In genomic region chr20:50713677-50714101, GRCh38 we compare ENCODE assay signal across 9 cellular contexts. TPM values are rescaled to one million over a fixed set of nuclear protein-coding genes. Genes with fewer than 3 reads are reported as not detected.
DNase-seq lines count a peak whose midpoint lies in the region; ATAC-seq and TF ChIP-seq lines count a peak whose summit lies in the region.
"Had no signal": no experiment of that assay in that cellular context is flagged by ENCODE, and none has a peak within 500 bp of the region (broad histone marks: within the 10 kb centered on the region; RNA-seq: fewer than 3 reads in every experiment).

No MANE protein-coding gene starts in this region.

- H3K36me3 Mint-ChIP-seq in Calu3 (ENCODE audit: insufficient read depth, unreplicated experiment): peaks cover 6% of the 10 kb centered on the region
- no peaks in the 10 kb centered on the region for H3K36me3 Mint-ChIP-seq in neural crest cell (ENCODE audit: low read depth)
- H3K36me3 Mint-ChIP-seq in activated naive CD4-positive, alpha-beta T cell treated with anti-CD3 and anti-CD28 coated beads, Interleukin-2, amount 50 U/mL, for 72 hours: no peaks in the 10 kb centered on the region
- no peaks in the 10 kb centered on the region for H3K36me3 Mint-ChIP-seq in activated CD4-positive, alpha-beta memory T cell treated with anti-CD3 and anti-CD28 coated beads for 36 hours

- H2AFZ ChIP-seq in PC-3 (ENCODE audit: low read length): no peak overlapping the region

- DNase-seq in Calu3: peak; percentile 59
- DNase-seq in PC-3: peak; percentile 39
- DNase-seq in fibroblast of the aortic adventitia (ENCODE audit: low read depth): peak; percentile 75
- DNase-seq in neural crest cell (ENCODE audit: low read depth, low spot score): no peak
- DNase-seq in activated naive CD4-positive, alpha-beta T cell treated with anti-CD3 and anti-CD28 coated beads, Interleukin-2, amount 50 U/mL, for 72 hours (ENCODE audit: low spot score in 2 of 2): no peak
- no peak for DNase-seq in activated CD4-positive, alpha-beta memory T cell treated with anti-CD3 and anti-CD28 coated beads for 36 hours
- no peak for DNase-seq in T-helper 9 cell
- DNase-seq: NCI-H774 had no signal

- POLR2A ChIA-PET in PC-3 (lab: Charles Lee; ENCODE audit: unreplicated experiment): no interaction called here
- POLR2A ChIA-PET in activated CD4-positive, alpha-beta memory T cell treated with anti-CD3 and anti-CD28 coated beads for 36 hours (lab: Charles Lee): no interaction called here

- H3K9ac ChIP-seq in PC-3 (ENCODE audit: low read length): no peak overlapping the region

- peaks cover 13% of the 10 kb centered on the region for H3K4me1 ChIP-seq in PC-3 (ENCODE audit: insufficient read depth, low read length)

- no peaks in the 10 kb centered on the region for H3K9me2 ChIP-seq in PC-3 (replicated peaks; ENCODE audit: low read length)

- H3K4me3 Mint-ChIP-seq in Calu3 (ENCODE audit: low read depth, unreplicated experiment): no peak overlapping the region
- H3K4me3 Mint-ChIP-seq in neural crest cell: no peak overlapping the region
- no peak overlapping the region for H3K4me3 Mint-ChIP-seq in activated CD4-positive, alpha-beta memory T cell treated with anti-CD3 and anti-CD28 coated beads for 36 hours

- H3K27me3 ChIP-seq in PC-3 (ENCODE audit: low read length): no peaks in the 10 kb centered on the region

- no peaks in the 10 kb centered on the region for H3K36me3 ChIP-seq in PC-3 (ENCODE audit: low read depth, low read length)

- intact Hi-C loops in Calu3 (cut with micrococcal nuclease; ENCODE audit: unreplicated experiment): no loop called here
- intact Hi-C loops in PC-3 (cut with micrococcal nuclease): no loop called here
- intact Hi-C loops in activated CD4-positive, alpha-beta memory T cell treated with anti-CD3 and anti-CD28 coated beads for 36 hours (cut with micrococcal nuclease): no loop called here

- no peak overlapping the region for H3K4me2 ChIP-seq in PC-3 (ENCODE audit: low read length)

- no peaks in the 10 kb centered on the region for H3K79me2 ChIP-seq in PC-3 (ENCODE audit: low read length)

- no peaks in the 10 kb centered on the region for H3K9me3 ChIP-seq in PC-3 (ENCODE audit: low read length)

- H3K27ac Mint-ChIP-seq in Calu3 (ENCODE audit: unreplicated experiment) (no peak overlapping the region), neural crest cell (ENCODE audit: unreplicated experiment) (peak overlapping the region; percentile 24)
- H3K27ac Mint-ChIP-seq in activated naive CD4-positive, alpha-beta T cell treated with anti-CD3 and anti-CD28 coated beads, Interleukin-2, amount 50 U/mL, for 72 hours: no peak overlapping the region
- no peak overlapping the region for H3K27ac Mint-ChIP-seq in activated CD4-positive, alpha-beta memory T cell treated with anti-CD3 and anti-CD28 coated beads for 36 hours

- H3F3A ChIP-seq in PC-3 (ENCODE audit: low read length, unreplicated experiment): no peaks in the 10 kb centered on the region

- CTCF ChIA-PET in Calu3 (lab: Charles Lee): interaction anchor here (0.6 to 1.5 kb wide), 16 partner anchors 11 to 220 kb away, joined by 3 to 14 read pairs (median 4); partner anchors contain the start of gene PARD6B
- CTCF ChIA-PET in PC-3 (lab: Charles Lee): interaction anchor here (0.7 to 1.1 kb wide), 8 partner anchors 11 to 90 kb away, joined by 3 to 9 read pairs (median 4); no protein-coding TSS in a partner anchor
- CTCF ChIA-PET in activated CD4-positive, alpha-beta memory T cell treated with anti-CD3 and anti-CD28 coated beads for 36 hours (lab: Charles Lee): interaction anchor here (0.6 to 0.7 kb wide), 2 partner anchors 38 to 70 kb away, joined by 3 to 4 read pairs; no protein-coding TSS in a partner anchor

- H3K9me3 Mint-ChIP-seq in Calu3 (ENCODE audit: low read depth, unreplicated experiment) (no peaks in the 10 kb centered on the region), neural crest cell (no peaks in the 10 kb centered on the region)
- no peaks in the 10 kb centered on the region for H3K9me3 Mint-ChIP-seq in activated naive CD4-positive, alpha-beta T cell treated with anti-CD3 and anti-CD28 coated beads, Interleukin-2, amount 50 U/mL, for 72 hours
- no peaks in the 10 kb centered on the region for H3K9me3 Mint-ChIP-seq in activated CD4-positive, alpha-beta memory T cell treated with anti-CD3 and anti-CD28 coated beads for 36 hours

- peaks cover 55% of the 10 kb centered on the region for H3K4me1 Mint-ChIP-seq in Calu3 (ENCODE audit: low read depth, unreplicated experiment)
- peaks cover 4% of the 10 kb centered on the region for H3K4me1 Mint-ChIP-seq in neural crest cell
- H3K4me1 Mint-ChIP-seq in activated CD4-positive, alpha-beta memory T cell treated with anti-CD3 and anti-CD28 coated beads for 36 hours (ENCODE audit: low read depth): no peaks in the 10 kb centered on the region

- H3K27me3 Mint-ChIP-seq in Calu3 (ENCODE audit: unreplicated experiment) (no peaks in the 10 kb centered on the region), neural crest cell (ENCODE audit: low read depth) (peaks cover 4% of the 10 kb centered on the region)
- H3K27me3 Mint-ChIP-seq in activated CD4-positive, alpha-beta memory T cell treated with anti-CD3 and anti-CD28 coated beads for 36 hours: peaks cover 12% of the 10 kb centered on the region

- no peak overlapping the region for H3K4me3 ChIP-seq in PC-3 (ENCODE audit: low read length)
- H3K4me3 ChIP-seq in fibroblast of the aortic adventitia (ENCODE audit: low read depth, low read length): no peak overlapping the region

- no peaks in the 10 kb centered on the region for H4K20me1 ChIP-seq in PC-3 (ENCODE audit: low read length)

- BruUV-seq in Calu3 (replicated peaks; lab: Mats Ljungman, UMichigan) (no TSS peak), PC-3 (replicated peaks; lab: Mats Ljungman, UMichigan) (no TSS peak)

- ATAC-seq in PC-3: peak; percentile 60
- ATAC-seq in activated naive CD4-positive, alpha-beta T cell treated with anti-CD3 and anti-CD28 coated beads, Interleukin-2, amount 50 U/mL, for 72 hours: no peak
- ATAC-seq in GM18502 (IDR thresholded peaks at IDR 0.05; ENCODE audit: poor library complexity, unreplicated experiment): no peak

- TF ChIP-seq CTCF in Calu3 (IDR thresholded peaks at IDR 0.05; ENCODE audit: unreplicated experiment): peak; percentile 38
- TF ChIP-seq CTCF in PC-3 (conservative IDR thresholded peaks at IDR 0.05; ENCODE audit: low read depth, low read length): peak; percentile 59
- TF ChIP-seq CTCF in fibroblast of the aortic adventitia (IDR thresholded peaks at IDR 0.05; ENCODE audit: insufficient read depth, low read length): peak; percentile 67
- no peak for TF ChIP-seq CTCF in neural crest cell (conservative IDR thresholded peaks at IDR 0.05)

- no peak overlapping the region for H3K27ac ChIP-seq in PC-3 (ENCODE audit: low read length)

RNA-seq across cellular contexts. Expression of gene PARD6B, which starts 17.7 kb away (rescaled TPM):
- total RNA-seq in Calu3 (2022) (114 and 127 TPM in 2 replicates), PC-3 (2014; rRNA removed) (3.7 and 4.3 TPM in 2 replicates), fibroblast of the aortic adventitia (ENCODE audit: low replicate concordance) (1.4 and 1.5 TPM in 2 replicates), neural crest cell (9.5 and 9.8 TPM in 2 replicates)
- 1 to 10 TPM; 5.6 to 6.9 TPM for total RNA-seq in activated naive CD4-positive, alpha-beta T cell treated with anti-CD3 and anti-CD28 coated beads, Interleukin-2, amount 50 U/mL, for 72 hours
- 1 to 10 TPM; 6.3 to 8.2 TPM for total RNA-seq in activated CD4-positive, alpha-beta memory T cell treated with anti-CD3 and anti-CD28 coated beads for 36 hours

RNA-seq across cellular contexts. Expression of gene RIPOR3, which starts 22.3 kb away (rescaled TPM):
- total RNA-seq in Calu3 (2022) (2.8 and 4.0 TPM in 2 replicates), PC-3 (2014; rRNA removed) (0.04 TPM in 1 of 2 replicates, not detected in the other), fibroblast of the aortic adventitia (ENCODE audit: low replicate concordance) (1.6 and 6.5 TPM in 2 replicates), neural crest cell (0.43 and 0.44 TPM in 2 replicates)
- total RNA-seq in activated naive CD4-positive, alpha-beta T cell treated with anti-CD3 and anti-CD28 coated beads, Interleukin-2, amount 50 U/mL, for 72 hours: under 1 TPM in 1 of 2 donors, not detected in 1; 0.08 TPM
- not detected for total RNA-seq in activated CD4-positive, alpha-beta memory T cell treated with anti-CD3 and anti-CD28 coated beads for 36 hours

Comparison
In these comparisons a context has a peak if more than half of its experiments do, and no peak if none do; other contexts are left out.
1. DNase-seq: peak in Calu3 (single experiment), PC-3 (single experiment) and fibroblast of the aortic adventitia (single experiment); none in neural crest cell (single experiment), activated naive CD4-positive, alpha-beta T cell treated with anti-CD3 and anti-CD28 coated beads, Interleukin-2, amount 50 U/mL, for 72 hours (0 of 2), activated CD4-positive, alpha-beta memory T cell treated with anti-CD3 and anti-CD28 coated beads for 36 hours (single experiment) and T-helper 9 cell (single experiment).
2. RNA of gene PARD6B, which starts 17.7 kb away (total RNA-seq): 114 to 127 TPM in Calu3; 9.5 to 9.8 TPM in neural crest cell, 6.3 to 8.2 TPM in activated CD4-positive, alpha-beta memory T cell treated with anti-CD3 and anti-CD28 coated beads for 36 hours, 5.6 to 6.9 TPM in activated naive CD4-positive, alpha-beta T cell treated with anti-CD3 and anti-CD28 coated beads, Interleukin-2, amount 50 U/mL, for 72 hours, 3.7 to 4.3 TPM in PC-3 and 1.4 to 1.5 TPM in fibroblast of the aortic adventitia; every median in the first group is over 10 times any median in the second.